8 cellular contexts compared by ENCODE assay signal in genomic region chr20:5001174-5002076, GRCh38. TPM values are rescaled to one million over a fixed set of nuclear protein-coding genes. Genes with fewer than 3 reads are reported as not detected.
DNase-seq lines count a peak whose midpoint lies in the region; ATAC-seq and TF ChIP-seq lines count a peak whose summit lies in the region.

SLC23A2 (minus strand) TSS chr20:5001510; CDS start chr20:4932562, 68,948 bp downstream.

- peak within 1 kb of the TSS in 1 of 2 experiments; percentile 72 for H2BK12ac ChIP-seq in mesenchymal stem cell (ENCODE audit: low read length in 2 of 2)

- no peak within 1 kb of the TSS for H2BK5ac ChIP-seq in mesenchymal stem cell (ENCODE audit: low read depth, low read length, poor library complexity, severe bottlenecking)

- ATAC-seq in GM19372 (IDR thresholded peaks at IDR 0.05; ENCODE audit: low read depth, unreplicated experiment) (peak; percentile 47), GM19452 (IDR thresholded peaks at IDR 0.05; ENCODE audit: unreplicated experiment) (no peak)

- H3K9me3 ChIP-seq in ectodermal cell (ENCODE audit: control insufficient read depth, low read length) (no peaks in the 10 kb centered on the region), mesenchymal stem cell (ENCODE audit: control insufficient read depth, low read length) (no peaks in the 10 kb centered on the region)

- H3K36me3 ChIP-seq in ectodermal cell (ENCODE audit: control insufficient read depth, insufficient read depth, low read length) (no peaks in the 10 kb centered on the region), mesenchymal stem cell (ENCODE audit: control insufficient read depth in 1 of 2, insufficient read depth in 2 of 2, low read depth in 1 of 2, low read length in 2 of 2) (no peaks in the 10 kb centered on the region)

- peak within 1 kb of the TSS in 1 of 2 experiments; percentile 7 for H3K4ac ChIP-seq in mesenchymal stem cell (ENCODE audit: low read depth in 1 of 2, low read length in 2 of 2)

- no peak within 1 kb of the TSS for H2BK120ac ChIP-seq in mesenchymal stem cell (ENCODE audit: low read depth, low read length)

- H3K27ac ChIP-seq in ectodermal cell (ENCODE audit: insufficient read depth, low read depth, low read length, poor library complexity, severe bottlenecking), result no peak within 1 kb of the TSS
- H3K27ac ChIP-seq in mesenchymal stem cell (ENCODE audit: low read length, poor library complexity, severe bottlenecking), result no peak within 1 kb of the TSS

- no peak for DNase-seq in AG10803 (ENCODE audit: low read depth)
- DNase-seq in NB4 (ENCODE audit: low read depth), result peak; percentile 73
- DNase-seq in activated CD4-positive, alpha-beta T cell treated with anti-CD3 and anti-CD28 coated beads, Interleukin-2, amount 50 U/mL, for 48 hours, result peak; percentile 54 to 55
- DNase-seq in mesenchymal stem cell, result peak; percentile 36
- peak; percentile 59 for DNase-seq in stimulated activated CD8-positive, alpha-beta memory T cell treated with anti-CD3 and anti-CD28 coated beads, Interleukin-12 subunit alpha, Interleukin-12 subunit beta, amount 100 ng/mL, for 4 hours (ENCODE audit: low read depth)

- H3K18ac ChIP-seq in mesenchymal stem cell (ENCODE audit: low read depth in 1 of 2, low read length in 2 of 2), result peak within 1 kb of the TSS; percentile 62 to 80

- TF ChIP-seq POLR2A in NB4 (IDR thresholded peaks at IDR 0.05; ENCODE audit: extremely low read depth, insufficient read length), result peak; percentile 59

- H3K14ac ChIP-seq in mesenchymal stem cell (ENCODE audit: low read length in 2 of 2), result no peak within 1 kb of the TSS

- TF ChIP-seq CTCF in AG10803 (conservative IDR thresholded peaks at IDR 0.05; ENCODE audit: low read length) (no peak), NB4 (IDR thresholded peaks at IDR 0.05; ENCODE audit: low read depth, low read length) (no peak)

- H2BK15ac ChIP-seq in mesenchymal stem cell (ENCODE audit: low read depth, poor library complexity, severe bottlenecking), result peak within 1 kb of the TSS; percentile 88

- H3K23ac ChIP-seq in mesenchymal stem cell (ENCODE audit: low read length in 2 of 2), result peak within 1 kb of the TSS in 1 of 2 experiments; percentile 20

- peak within 1 kb of the TSS; percentile 87 for H3K9ac ChIP-seq in mesenchymal stem cell (ENCODE audit: low read length)

- no peak within 1 kb of the TSS for H2AK5ac ChIP-seq in mesenchymal stem cell (ENCODE audit: low read length, severe bottlenecking)

- H3K4me1 ChIP-seq in ectodermal cell (ENCODE audit: control insufficient read depth, insufficient read depth, low read length), result peaks cover 8% of the 10 kb centered on the region
- H3K4me1 ChIP-seq in mesenchymal stem cell (ENCODE audit: control insufficient read depth, insufficient read depth, low read depth, low read length), result peaks cover 10% of the 10 kb centered on the region

- H3K27me3 ChIP-seq in ectodermal cell (ENCODE audit: control insufficient read depth, insufficient read depth, low read length, poor library complexity, severe bottlenecking), result peaks cover 25% of the 10 kb centered on the region
- H3K27me3 ChIP-seq in mesenchymal stem cell (ENCODE audit: control insufficient read depth in 1 of 2, insufficient read depth in 1 of 2, low read length in 2 of 2), result no peaks in the 10 kb centered on the region

- H3K79me1 ChIP-seq in mesenchymal stem cell (replicated peaks; ENCODE audit: low read length, poor library complexity, severe bottlenecking), result peaks cover 15% of the 10 kb centered on the region

- H3K4me3 ChIP-seq in AG10803 (ENCODE audit: low read length) (peak within 1 kb of the TSS; percentile 71), NB4 (ENCODE audit: low read depth, low read length) (peak within 1 kb of the TSS; percentile 71), ectodermal cell (ENCODE audit: insufficient read depth, low read depth, low read length) (peak within 1 kb of the TSS; percentile 63), mesenchymal stem cell (ENCODE audit: insufficient read depth in 1 of 2, low read depth in 1 of 2, low read length in 2 of 2) (peak within 1 kb of the TSS; percentile 84 to 93)

- peak within 1 kb of the TSS; percentile 31 for H4K91ac ChIP-seq in mesenchymal stem cell (ENCODE audit: low read length)

- H3K4me2 ChIP-seq in mesenchymal stem cell (ENCODE audit: low read length, poor library complexity, severe bottlenecking), result peak within 1 kb of the TSS; percentile 100

- H2AFZ ChIP-seq in mesenchymal stem cell (ENCODE audit: low read depth, low read length), result peak within 1 kb of the TSS; percentile 90

- 1% methylated on average over 86 to 88 of the region's 88 CpGs for WGBS in ectodermal cell, 2 experiments
- 5% methylated on average over 28 of the region's 88 CpGs for WGBS in mesenchymal stem cell

- H4K8ac ChIP-seq in mesenchymal stem cell (ENCODE audit: low read length), result peak within 1 kb of the TSS; percentile 96

RNA-seq across cellular contexts. Expression of gene SLC23A2, which starts in this region (rescaled TPM):
- 17.0 TPM for polyA plus RNA-seq in ectodermal cell (2013, experiment 1 of 4)
- 19.6 TPM for polyA plus RNA-seq in ectodermal cell (2013, experiment 2 of 4)
- polyA plus RNA-seq in ectodermal cell (2013, experiment 3 of 4), result 12.0 TPM
- polyA plus RNA-seq in ectodermal cell (2013, experiment 4 of 4), result 12.6 TPM
- 11.2 TPM for polyA plus RNA-seq in mesenchymal stem cell (2013, experiment 1 of 2)
- 11.0 TPM for polyA plus RNA-seq in mesenchymal stem cell (2013, experiment 2 of 2)
